In the genomic region with DNA sequence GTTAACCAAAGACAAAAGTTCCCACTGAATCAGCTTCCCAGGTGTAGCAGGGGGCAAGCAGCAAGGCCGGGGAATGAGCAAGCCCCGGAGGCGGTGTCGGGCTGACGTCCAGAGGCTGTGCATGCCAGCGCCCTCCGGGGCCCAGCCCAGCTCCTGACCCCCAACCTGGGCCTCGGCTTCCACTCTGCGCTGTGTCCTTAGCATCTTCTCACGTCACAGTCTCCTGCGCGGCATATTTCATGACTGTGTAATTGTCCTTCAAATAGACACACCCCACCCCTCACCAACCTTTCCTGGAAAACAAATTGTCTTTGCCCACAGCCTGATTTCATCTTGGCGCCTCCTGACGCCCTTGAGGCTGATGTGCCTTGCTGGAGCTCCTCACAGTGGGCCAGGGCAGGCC, we compare ENCODE assay signal across 2 cellular contexts.
TF ChIP-seq lines count a peak whose summit lies in the region.

No MANE protein-coding gene starts in this region.

TF ChIP-seq in IMR-90, 13 proteins besides CTCF, POLR2A, EP300 and RAD21:
- no peak for TF ChIP-seq RFX5 (IDR thresholded peaks at IDR 0.05; ENCODE audit: low read depth, low read length)
- TF ChIP-seq CHD1 (IDR thresholded peaks at IDR 0.05; ENCODE audit: low read depth, low read length) = no peak
- no peak for TF ChIP-seq BHLHE40 (IDR thresholded peaks at IDR 0.05; ENCODE audit: low read depth, low read length)
- TF ChIP-seq RCOR1 (IDR thresholded peaks at IDR 0.05; ENCODE audit: insufficient replicate concordance, low read length) = no peak
- TF ChIP-seq, protein P1, sequence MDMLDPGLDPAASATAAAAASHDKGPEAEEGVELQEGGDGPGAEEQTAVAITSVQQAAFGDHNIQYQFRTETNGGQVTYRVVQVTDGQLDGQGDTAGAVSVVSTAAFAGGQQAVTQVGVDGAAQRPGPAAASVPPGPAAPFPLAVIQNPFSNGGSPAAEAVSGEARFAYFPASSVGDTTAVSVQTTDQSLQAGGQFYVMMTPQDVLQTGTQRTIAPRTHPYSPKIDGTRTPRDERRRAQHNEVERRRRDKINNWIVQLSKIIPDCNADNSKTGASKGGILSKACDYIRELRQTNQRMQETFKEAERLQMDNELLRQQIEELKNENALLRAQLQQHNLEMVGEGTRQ (IDR thresholded peaks at IDR 0.05; ENCODE audit: low read depth, low read length) = no peak

TF ChIP-seq in liver, 16 proteins besides CTCF, POLR2A, EP300 and RAD21:
- no peak for TF ChIP-seq YY1 (IDR thresholded peaks at IDR 0.05)
- TF ChIP-seq HNF4A (conservative IDR thresholded peaks at IDR 0.05) = no peak
- no peak for TF ChIP-seq RXRA (IDR thresholded peaks at IDR 0.05)
- no peak for TF ChIP-seq NR2F2 (IDR thresholded peaks at IDR 0.05)
- TF ChIP-seq, protein P2, sequence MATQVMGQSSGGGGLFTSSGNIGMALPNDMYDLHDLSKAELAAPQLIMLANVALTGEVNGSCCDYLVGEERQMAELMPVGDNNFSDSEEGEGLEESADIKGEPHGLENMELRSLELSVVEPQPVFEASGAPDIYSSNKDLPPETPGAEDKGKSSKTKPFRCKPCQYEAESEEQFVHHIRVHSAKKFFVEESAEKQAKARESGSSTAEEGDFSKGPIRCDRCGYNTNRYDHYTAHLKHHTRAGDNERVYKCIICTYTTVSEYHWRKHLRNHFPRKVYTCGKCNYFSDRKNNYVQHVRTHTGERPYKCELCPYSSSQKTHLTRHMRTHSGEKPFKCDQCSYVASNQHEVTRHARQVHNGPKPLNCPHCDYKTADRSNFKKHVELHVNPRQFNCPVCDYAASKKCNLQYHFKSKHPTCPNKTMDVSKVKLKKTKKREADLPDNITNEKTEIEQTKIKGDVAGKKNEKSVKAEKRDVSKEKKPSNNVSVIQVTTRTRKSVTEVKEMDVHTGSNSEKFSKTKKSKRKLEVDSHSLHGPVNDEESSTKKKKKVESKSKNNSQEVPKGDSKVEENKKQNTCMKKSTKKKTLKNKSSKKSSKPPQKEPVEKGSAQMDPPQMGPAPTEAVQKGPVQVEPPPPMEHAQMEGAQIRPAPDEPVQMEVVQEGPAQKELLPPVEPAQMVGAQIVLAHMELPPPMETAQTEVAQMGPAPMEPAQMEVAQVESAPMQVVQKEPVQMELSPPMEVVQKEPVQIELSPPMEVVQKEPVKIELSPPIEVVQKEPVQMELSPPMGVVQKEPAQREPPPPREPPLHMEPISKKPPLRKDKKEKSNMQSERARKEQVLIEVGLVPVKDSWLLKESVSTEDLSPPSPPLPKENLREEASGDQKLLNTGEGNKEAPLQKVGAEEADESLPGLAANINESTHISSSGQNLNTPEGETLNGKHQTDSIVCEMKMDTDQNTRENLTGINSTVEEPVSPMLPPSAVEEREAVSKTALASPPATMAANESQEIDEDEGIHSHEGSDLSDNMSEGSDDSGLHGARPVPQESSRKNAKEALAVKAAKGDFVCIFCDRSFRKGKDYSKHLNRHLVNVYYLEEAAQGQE (IDR thresholded peaks at IDR 0.05) = no peak
- no peak for TF ChIP-seq ATF3 (IDR thresholded peaks at IDR 0.05)
- TF ChIP-seq, protein P3, sequence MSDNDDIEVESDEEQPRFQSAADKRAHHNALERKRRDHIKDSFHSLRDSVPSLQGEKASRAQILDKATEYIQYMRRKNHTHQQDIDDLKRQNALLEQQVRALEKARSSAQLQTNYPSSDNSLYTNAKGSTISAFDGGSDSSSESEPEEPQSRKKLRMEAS (IDR thresholded peaks at IDR 0.05) = no peak
- no peak for TF ChIP-seq FOXA2 (IDR thresholded peaks at IDR 0.05)
- no peak for TF ChIP-seq TAF1 (conservative IDR thresholded peaks at IDR 0.05)
- TF ChIP-seq HNF4G (IDR thresholded peaks at IDR 0.05) = no peak
